ENCODE assay signal across 22 cellular contexts in genomic region chr3:94167796-94168195, GRCh38.
"Had no signal": no experiment of that assay in that cellular context is flagged by ENCODE, and none has a peak within 500 bp of the region (broad histone marks: within the 10 kb centered on the region; RNA-seq: fewer than 3 reads in every experiment).

No MANE protein-coding gene starts in this region.

- H3K36me3 Mint-ChIP-seq: activated naive CD8-positive, alpha-beta T cell treated with anti-CD3 and anti-CD28 coated beads, Interleukin-2, amount 10 ng/mL, durations not matched to agents 7 days and 5 days; stimulated activated effector memory CD8-positive, alpha-beta T cell treated with anti-CD3 and anti-CD28 coated beads, Interleukin-12 subunit alpha, Interleukin-12 subunit beta, amount 100 ng/mL, for 72 hours had no signal

- H3K27ac Mint-ChIP-seq: activated B cell treated with CpG ODN at 0.5 μM for 24 hours; activated CD4-positive, alpha-beta T cell treated with anti-CD3 and anti-CD28 coated beads for 36 hours; activated naive CD4-positive, alpha-beta T cell treated with anti-CD3 and anti-CD28 coated beads for 36 hours; activated naive CD8-positive, alpha-beta T cell treated with anti-CD3 and anti-CD28 coated beads, Interleukin-2, amount 10 ng/mL, durations not matched to agents 7 days and 5 days; endodermal cell; stimulated activated effector memory CD8-positive, alpha-beta T cell treated with anti-CD3 and anti-CD28 coated beads, Interleukin-12 subunit alpha, Interleukin-12 subunit beta, amount 100 ng/mL, for 72 hours had no signal

- H3K9me3 ChIP-seq: heart right ventricle, mucosa of descending colon, stomach, suprapubic skin, tibial nerve had no signal

- H3K4me1 ChIP-seq: heart right ventricle, stomach, suprapubic skin, tibial nerve had no signal

- H3K9me3 Mint-ChIP-seq: activated B cell treated with CpG ODN at 0.5 μM for 24 hours; activated naive CD4-positive, alpha-beta T cell treated with anti-CD3 and anti-CD28 coated beads for 36 hours; activated naive CD8-positive, alpha-beta T cell treated with anti-CD3 and anti-CD28 coated beads, Interleukin-2, amount 10 ng/mL, durations not matched to agents 7 days and 5 days; endodermal cell; stimulated activated effector memory CD8-positive, alpha-beta T cell treated with anti-CD3 and anti-CD28 coated beads, Interleukin-12 subunit alpha, Interleukin-12 subunit beta, amount 100 ng/mL, for 72 hours had no signal

- H3K27me3 Mint-ChIP-seq: activated B cell treated with CpG ODN at 0.5 μM for 24 hours had no signal

- H3K36me3 ChIP-seq: cardiac muscle cell, heart right ventricle, stomach, suprapubic skin, tibial nerve had no signal

- DNase-seq: activated B cell treated with CpG ODN at 0.5 μM for 24 hours; activated CD4-positive, alpha-beta T cell treated with anti-CD3 and anti-CD28 coated beads for 36 hours; activated CD4-positive, alpha-beta T cell treated with anti-CD3 and anti-CD28 coated beads, Interleukin-2, amount 50 U/mL, for 4 hours; activated naive CD4-positive, alpha-beta T cell treated with anti-CD3 and anti-CD28 coated beads for 36 hours; activated naive CD8-positive, alpha-beta T cell treated with anti-CD3 and anti-CD28 coated beads, Interleukin-2, amount 10 ng/mL, durations not matched to agents 7 days and 5 days; activated T-cell treated with anti-CD3 and anti-CD28 coated beads, Interleukin-2, amount 50 U/mL, for 48 hours; amniotic stem cell; cortex of kidney; endodermal cell; heart right ventricle; left colon; mesenchymal stem cell; mucosa of descending colon; small intestine; stimulated activated CD4-positive, alpha-beta T cell treated with anti-CD3 and anti-CD28 coated beads, Interleukin-2, amount 100 ng/mL, for 24 hours; stomach; T-helper 9 cell had no signal

- H3K27me3 ChIP-seq: cardiac muscle cell, heart right ventricle, stomach, suprapubic skin, tibial nerve had no signal

- H3K4me3 ChIP-seq: cardiac muscle cell, heart right ventricle, mucosa of descending colon, stomach, suprapubic skin, tibial nerve had no signal

- H3K4me1 Mint-ChIP-seq: activated B cell treated with CpG ODN at 0.5 μM for 24 hours; activated CD4-positive, alpha-beta T cell treated with anti-CD3 and anti-CD28 coated beads for 36 hours; activated naive CD8-positive, alpha-beta T cell treated with anti-CD3 and anti-CD28 coated beads, Interleukin-2, amount 10 ng/mL, durations not matched to agents 7 days and 5 days; stimulated activated effector memory CD8-positive, alpha-beta T cell treated with anti-CD3 and anti-CD28 coated beads, Interleukin-12 subunit alpha, Interleukin-12 subunit beta, amount 100 ng/mL, for 72 hours had no signal

- H3K27ac ChIP-seq: cardiac muscle cell, heart right ventricle, stomach, suprapubic skin, tibial nerve had no signal

- H3K4me3 Mint-ChIP-seq: activated B cell treated with CpG ODN at 0.5 μM for 24 hours; activated CD4-positive, alpha-beta T cell treated with anti-CD3 and anti-CD28 coated beads for 36 hours; activated naive CD4-positive, alpha-beta T cell treated with anti-CD3 and anti-CD28 coated beads for 36 hours; activated naive CD8-positive, alpha-beta T cell treated with anti-CD3 and anti-CD28 coated beads, Interleukin-2, amount 10 ng/mL, durations not matched to agents 7 days and 5 days; endodermal cell; stimulated activated effector memory CD8-positive, alpha-beta T cell treated with anti-CD3 and anti-CD28 coated beads, Interleukin-12 subunit alpha, Interleukin-12 subunit beta, amount 100 ng/mL, for 72 hours had no signal

- ATAC-seq: activated CD4-positive, alpha-beta T cell treated with anti-CD3 and anti-CD28 coated beads for 36 hours; heart right ventricle; left colon; mucosa of descending colon; sciatic nerve; stimulated activated effector memory CD8-positive, alpha-beta T cell treated with anti-CD3 and anti-CD28 coated beads, Interleukin-12 subunit alpha, Interleukin-12 subunit beta, amount 100 ng/mL, for 72 hours had no signal
